ENCODE assay signal across 8 cellular contexts in the genomic region with DNA sequence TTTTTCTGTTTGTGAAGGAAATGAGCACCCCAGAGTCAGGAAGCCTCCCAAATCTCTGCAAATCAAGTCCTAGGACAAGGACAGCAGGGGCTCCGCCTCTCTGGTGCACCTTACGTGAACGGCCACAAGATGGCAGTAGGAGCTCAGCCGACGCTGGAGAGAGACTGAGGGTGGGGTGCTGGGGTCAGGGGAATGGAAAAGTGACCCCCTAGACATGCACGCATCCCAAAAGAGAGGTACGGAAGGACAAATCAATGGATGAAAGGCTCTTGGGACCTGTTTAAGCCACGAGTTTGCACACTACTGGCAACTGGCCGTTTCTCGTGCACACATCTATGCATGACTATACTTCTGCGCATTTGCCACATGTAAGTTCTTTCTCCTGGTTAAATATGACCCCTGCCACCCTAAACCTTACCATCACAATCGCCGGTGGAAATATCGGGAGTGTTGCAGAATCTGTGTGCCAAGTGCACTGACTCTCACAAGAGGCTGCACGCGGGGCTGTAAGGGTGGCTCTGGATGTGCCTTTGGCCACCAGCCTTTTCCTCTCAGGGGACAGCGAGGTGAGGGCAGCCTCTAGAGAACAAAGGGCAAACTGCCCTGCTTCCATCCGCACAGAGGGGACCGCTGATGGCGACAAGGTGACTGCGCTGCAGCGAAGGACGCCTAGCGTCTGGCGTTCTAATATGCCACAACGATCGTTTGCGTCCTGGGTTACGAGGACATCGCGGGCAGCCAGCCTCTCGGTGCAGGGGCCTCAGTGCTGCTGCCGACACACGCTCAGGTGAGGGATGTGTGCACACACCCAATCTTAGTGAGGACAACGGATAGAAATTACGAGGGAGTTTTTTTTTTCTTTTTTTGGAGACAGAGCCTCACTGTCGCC.
DNase-seq lines count a peak whose midpoint lies in the region; TF ChIP-seq lines count a peak whose summit lies in the region.

No MANE protein-coding gene starts in this region.

- DNase-seq in A172 (ENCODE audit: low spot score) (peak; percentile 6), GM13977 (ENCODE audit: low spot score) (peak; percentile 72), NCI-H2196 treated with DMSO at 0.1 percent for 48 hours (lab: John Stamatoyannopoulos, UW; ENCODE audit: unreplicated experiment) (peak; percentile 11), dorsolateral prefrontal cortex (peak; percentile 37 to 72 (median 53)), lung microvascular endothelial cell (ENCODE audit: low read depth in 2 of 2) (peak; percentile 60 to 62), NCI-H1436 (lab: John Stamatoyannopoulos, UW) (no peak)
- DNase-seq in activated CD4-positive, alpha-beta T cell treated with anti-CD3 and anti-CD28 coated beads, Interleukin-2, amount 50 U/mL, for 1 hour: peak; percentile 61
- peak; percentile 15 for DNase-seq in stimulated activated CD8-positive, alpha-beta memory T cell treated with anti-CD3 and anti-CD28 coated beads, Interleukin-12 subunit alpha, Interleukin-12 subunit beta, amount 100 ng/mL, for 4 hours (ENCODE audit: low read depth)

- peak overlapping the region in 57 of 59 donors; percentile 6 to 63 (median 42) for H3K4me3 ChIP-seq in dorsolateral prefrontal cortex

- in situ Hi-C loops in GM13977 (cut with MboI; ENCODE audit: low pct_unique_long_range_greater_than_20kb, low sequenced_read_pairs, unreplicated experiment): loop anchor here (10.0 kb wide), 1 partner anchor 615 kb away; no protein-coding TSS in a partner anchor

- intact Hi-C loops in dorsolateral prefrontal cortex (cut with DNase I): loop anchor here (2.0 kb wide), 2 partner anchors 181 to 615 kb away; a partner anchor contains a TSS

- peak; percentile 93 for TF ChIP-seq CTCF in GM13977 (IDR thresholded peaks at IDR 0.05; ENCODE audit: extremely low read depth, insufficient read depth, missing control alignments)
- TF ChIP-seq CTCF in dorsolateral prefrontal cortex (IDR thresholded peaks at IDR 0.05 in 54 of 56, conservative IDR thresholded peaks at IDR 0.05 in 2 of 56; ENCODE audit: low read depth in 1 of 56, partially characterized antibody in 56 of 56): peak; percentile 68 to 98 (median 94)

- H3K27me3 ChIP-seq in dorsolateral prefrontal cortex: no peaks in the 10 kb centered on the region

- H3K27ac ChIP-seq in dorsolateral prefrontal cortex: peak overlapping the region in 7 of 59 donors; percentile 3 to 59 (median 13)
